Comparison of ENCODE assay signal across 1 cellular context in the genomic region with DNA sequence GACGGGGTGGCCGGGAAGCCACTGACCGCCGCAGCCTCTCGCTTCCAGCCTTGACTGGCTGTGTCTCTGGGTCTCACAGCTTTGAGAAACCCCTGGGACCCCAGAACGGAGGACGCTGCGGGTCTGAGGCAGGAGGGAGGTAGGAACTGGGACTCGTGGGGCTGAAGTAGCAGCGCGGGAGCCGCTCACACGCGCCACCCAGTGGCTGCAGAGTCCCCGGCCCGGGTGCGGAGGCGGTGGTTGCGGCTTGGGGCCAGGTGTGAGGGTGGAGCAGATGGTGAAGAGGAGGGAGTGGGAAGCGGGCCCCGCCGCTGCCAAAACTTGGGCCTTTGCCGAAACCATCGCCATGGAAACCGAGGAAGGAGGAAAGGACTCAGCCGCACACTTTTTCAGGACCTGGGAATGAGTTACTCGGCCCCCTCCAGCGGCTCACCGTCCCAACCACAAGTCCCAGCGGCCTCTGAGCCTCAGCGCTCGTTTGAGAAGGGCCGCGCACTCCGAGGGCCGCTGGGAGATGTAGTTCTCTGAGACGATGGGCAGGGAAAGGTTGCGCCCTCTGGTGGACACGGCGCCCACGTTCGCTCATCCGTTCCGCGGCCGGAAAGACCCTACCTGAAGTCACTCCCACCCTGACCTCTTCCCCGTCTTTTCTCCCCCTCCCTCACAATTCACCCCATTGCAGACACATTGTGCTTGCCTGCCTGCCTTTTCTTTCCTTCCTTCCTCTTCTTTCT.
TF ChIP-seq lines count a peak whose summit lies in the region.

No MANE protein-coding gene starts in this region.

TF ChIP-seq in HepG2, 621 proteins besides CTCF, POLR2A, EP300 and RAD21 (continued from another document and continues in another):
- 0 out of 2 replicates have a peak, but pooled peaks have one; percentile 56 for TF ChIP-seq CREBL2 (CRISPR knock-in tag; IDR thresholded peaks at IDR 0.05; ENCODE audit: borderline replicate concordance)
- TF ChIP-seq SATB2 (CRISPR knock-in tag; IDR thresholded peaks at IDR 0.05), result no peak
- TF ChIP-seq RXRA (CRISPR knock-in tag; IDR thresholded peaks at IDR 0.05), result peak; percentile 66; the same call in 1 of the 2 replicates
- no peak for TF ChIP-seq ELK4 (CRISPR knock-in tag; IDR thresholded peaks at IDR 0.05; ENCODE audit: borderline replicate concordance)
- no peak for TF ChIP-seq HNF4G (IDR thresholded peaks at IDR 0.05; ENCODE audit: borderline replicate concordance, low read depth, low read length)
- no peak for TF ChIP-seq HNF4G (CRISPR knock-in tag; IDR thresholded peaks at IDR 0.05; ENCODE audit: borderline replicate concordance, low read depth)
- TF ChIP-seq GRHL1 (CRISPR knock-in tag; conservative IDR thresholded peaks at IDR 0.05), result no peak
- TF ChIP-seq ZNF660 (CRISPR knock-in tag; IDR thresholded peaks at IDR 0.05; ENCODE audit: borderline replicate concordance, low read depth), result no peak
- TF ChIP-seq HMG20B (CRISPR knock-in tag; conservative IDR thresholded peaks at IDR 0.05), result no peak; the same call in 1 of the 2 replicates
- no peak for TF ChIP-seq KDM1A (CRISPR knock-in tag; IDR thresholded peaks at IDR 0.05)
- 0 out of 2 replicates have a peak, but pooled peaks have one; percentile 10 for TF ChIP-seq GATAD1 (CRISPR knock-in tag; IDR thresholded peaks at IDR 0.05)
- TF ChIP-seq GFI1 (CRISPR knock-in tag; IDR thresholded peaks at IDR 0.05; ENCODE audit: borderline replicate concordance), result no peak
- TF ChIP-seq, protein P1, sequence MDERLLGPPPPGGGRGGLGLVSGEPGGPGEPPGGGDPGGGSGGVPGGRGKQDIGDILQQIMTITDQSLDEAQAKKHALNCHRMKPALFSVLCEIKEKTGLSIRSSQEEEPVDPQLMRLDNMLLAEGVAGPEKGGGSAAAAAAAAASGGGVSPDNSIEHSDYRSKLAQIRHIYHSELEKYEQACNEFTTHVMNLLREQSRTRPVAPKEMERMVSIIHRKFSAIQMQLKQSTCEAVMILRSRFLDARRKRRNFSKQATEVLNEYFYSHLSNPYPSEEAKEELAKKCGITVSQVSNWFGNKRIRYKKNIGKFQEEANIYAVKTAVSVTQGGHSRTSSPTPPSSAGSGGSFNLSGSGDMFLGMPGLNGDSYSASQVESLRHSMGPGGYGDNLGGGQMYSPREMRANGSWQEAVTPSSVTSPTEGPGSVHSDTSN (CRISPR knock-in tag; IDR thresholded peaks at IDR 0.05), result no peak
- TF ChIP-seq, protein P2, sequence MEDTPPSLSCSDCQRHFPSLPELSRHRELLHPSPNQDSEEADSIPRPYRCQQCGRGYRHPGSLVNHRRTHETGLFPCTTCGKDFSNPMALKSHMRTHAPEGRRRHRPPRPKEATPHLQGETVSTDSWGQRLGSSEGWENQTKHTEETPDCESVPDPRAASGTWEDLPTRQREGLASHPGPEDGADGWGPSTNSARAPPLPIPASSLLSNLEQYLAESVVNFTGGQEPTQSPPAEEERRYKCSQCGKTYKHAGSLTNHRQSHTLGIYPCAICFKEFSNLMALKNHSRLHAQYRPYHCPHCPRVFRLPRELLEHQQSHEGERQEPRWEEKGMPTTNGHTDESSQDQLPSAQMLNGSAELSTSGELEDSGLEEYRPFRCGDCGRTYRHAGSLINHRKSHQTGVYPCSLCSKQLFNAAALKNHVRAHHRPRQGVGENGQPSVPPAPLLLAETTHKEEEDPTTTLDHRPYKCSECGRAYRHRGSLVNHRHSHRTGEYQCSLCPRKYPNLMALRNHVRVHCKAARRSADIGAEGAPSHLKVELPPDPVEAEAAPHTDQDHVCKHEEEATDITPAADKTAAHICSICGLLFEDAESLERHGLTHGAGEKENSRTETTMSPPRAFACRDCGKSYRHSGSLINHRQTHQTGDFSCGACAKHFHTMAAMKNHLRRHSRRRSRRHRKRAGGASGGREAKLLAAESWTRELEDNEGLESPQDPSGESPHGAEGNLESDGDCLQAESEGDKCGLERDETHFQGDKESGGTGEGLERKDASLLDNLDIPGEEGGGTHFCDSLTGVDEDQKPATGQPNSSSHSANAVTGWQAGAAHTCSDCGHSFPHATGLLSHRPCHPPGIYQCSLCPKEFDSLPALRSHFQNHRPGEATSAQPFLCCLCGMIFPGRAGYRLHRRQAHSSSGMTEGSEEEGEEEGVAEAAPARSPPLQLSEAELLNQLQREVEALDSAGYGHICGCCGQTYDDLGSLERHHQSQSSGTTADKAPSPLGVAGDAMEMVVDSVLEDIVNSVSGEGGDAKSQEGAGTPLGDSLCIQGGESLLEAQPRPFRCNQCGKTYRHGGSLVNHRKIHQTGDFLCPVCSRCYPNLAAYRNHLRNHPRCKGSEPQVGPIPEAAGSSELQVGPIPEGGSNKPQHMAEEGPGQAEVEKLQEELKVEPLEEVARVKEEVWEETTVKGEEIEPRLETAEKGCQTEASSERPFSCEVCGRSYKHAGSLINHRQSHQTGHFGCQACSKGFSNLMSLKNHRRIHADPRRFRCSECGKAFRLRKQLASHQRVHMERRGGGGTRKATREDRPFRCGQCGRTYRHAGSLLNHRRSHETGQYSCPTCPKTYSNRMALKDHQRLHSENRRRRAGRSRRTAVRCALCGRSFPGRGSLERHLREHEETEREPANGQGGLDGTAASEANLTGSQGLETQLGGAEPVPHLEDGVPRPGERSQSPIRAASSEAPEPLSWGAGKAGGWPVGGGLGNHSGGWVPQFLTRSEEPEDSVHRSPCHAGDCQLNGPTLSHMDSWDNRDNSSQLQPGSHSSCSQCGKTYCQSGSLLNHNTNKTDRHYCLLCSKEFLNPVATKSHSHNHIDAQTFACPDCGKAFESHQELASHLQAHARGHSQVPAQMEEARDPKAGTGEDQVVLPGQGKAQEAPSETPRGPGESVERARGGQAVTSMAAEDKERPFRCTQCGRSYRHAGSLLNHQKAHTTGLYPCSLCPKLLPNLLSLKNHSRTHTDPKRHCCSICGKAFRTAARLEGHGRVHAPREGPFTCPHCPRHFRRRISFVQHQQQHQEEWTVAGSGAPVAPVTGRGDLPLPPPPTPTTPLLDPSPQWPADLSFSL (CRISPR knock-in tag; IDR thresholded peaks at IDR 0.05), result no peak
- TF ChIP-seq, protein P3, sequence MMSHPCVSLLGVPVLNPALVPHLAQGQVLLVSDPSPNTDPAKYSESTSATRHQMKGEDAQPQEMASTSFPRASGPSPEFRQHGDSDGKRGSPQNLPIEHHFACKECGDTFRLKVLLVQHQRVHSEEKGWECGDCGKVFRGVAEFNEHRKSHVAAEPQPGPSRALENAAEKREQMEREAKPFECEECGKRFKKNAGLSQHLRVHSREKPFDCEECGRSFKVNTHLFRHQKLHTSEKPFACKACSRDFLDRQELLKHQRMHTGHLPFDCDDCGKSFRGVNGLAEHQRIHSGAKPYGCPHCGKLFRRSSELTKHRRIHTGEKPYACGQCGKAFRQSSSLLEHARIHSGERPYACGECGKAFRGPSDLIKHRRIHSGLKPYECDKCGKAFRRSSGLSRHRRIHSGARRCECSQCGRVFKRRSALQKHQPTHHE (CRISPR knock-in tag; IDR thresholded peaks at IDR 0.05; ENCODE audit: borderline replicate concordance), result no peak
- 0 out of 2 replicates have a peak, but pooled peaks have one; percentile 30 for TF ChIP-seq RXRB (CRISPR knock-in tag; IDR thresholded peaks at IDR 0.05; ENCODE audit: borderline replicate concordance)
- TF ChIP-seq ZSCAN22 (CRISPR knock-in tag; IDR thresholded peaks at IDR 0.05), result no peak
- 0 out of 2 replicates have a peak, but pooled peaks have one; percentile 27 for TF ChIP-seq ZFP90 (CRISPR knock-in tag; IDR thresholded peaks at IDR 0.05; ENCODE audit: borderline replicate concordance)
- TF ChIP-seq ZFAT (CRISPR knock-in tag; conservative IDR thresholded peaks at IDR 0.05), result no peak
- no peak for TF ChIP-seq MAFF (IDR thresholded peaks at IDR 0.05; ENCODE audit: low read depth, low read length)
- TF ChIP-seq, protein P4, sequence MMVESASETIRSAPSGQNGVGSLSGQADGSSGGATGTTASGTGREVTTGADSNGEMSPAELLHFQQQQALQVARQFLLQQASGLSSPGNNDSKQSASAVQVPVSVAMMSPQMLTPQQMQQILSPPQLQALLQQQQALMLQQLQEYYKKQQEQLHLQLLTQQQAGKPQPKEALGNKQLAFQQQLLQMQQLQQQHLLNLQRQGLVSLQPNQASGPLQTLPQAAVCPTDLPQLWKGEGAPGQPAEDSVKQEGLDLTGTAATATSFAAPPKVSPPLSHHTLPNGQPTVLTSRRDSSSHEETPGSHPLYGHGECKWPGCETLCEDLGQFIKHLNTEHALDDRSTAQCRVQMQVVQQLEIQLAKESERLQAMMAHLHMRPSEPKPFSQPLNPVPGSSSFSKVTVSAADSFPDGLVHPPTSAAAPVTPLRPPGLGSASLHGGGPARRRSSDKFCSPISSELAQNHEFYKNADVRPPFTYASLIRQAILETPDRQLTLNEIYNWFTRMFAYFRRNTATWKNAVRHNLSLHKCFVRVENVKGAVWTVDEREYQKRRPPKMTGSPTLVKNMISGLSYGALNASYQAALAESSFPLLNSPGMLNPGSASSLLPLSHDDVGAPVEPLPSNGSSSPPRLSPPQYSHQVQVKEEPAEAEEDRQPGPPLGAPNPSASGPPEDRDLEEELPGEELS (CRISPR knock-in tag; IDR thresholded peaks at IDR 0.05), result peak; percentile 25; the same call in 1 of the 2 replicates
- TF ChIP-seq RCOR2 (CRISPR knock-in tag; IDR thresholded peaks at IDR 0.05), result 0 out of 2 replicates have a peak, but pooled peaks have one; percentile 20
- TF ChIP-seq, protein P5, sequence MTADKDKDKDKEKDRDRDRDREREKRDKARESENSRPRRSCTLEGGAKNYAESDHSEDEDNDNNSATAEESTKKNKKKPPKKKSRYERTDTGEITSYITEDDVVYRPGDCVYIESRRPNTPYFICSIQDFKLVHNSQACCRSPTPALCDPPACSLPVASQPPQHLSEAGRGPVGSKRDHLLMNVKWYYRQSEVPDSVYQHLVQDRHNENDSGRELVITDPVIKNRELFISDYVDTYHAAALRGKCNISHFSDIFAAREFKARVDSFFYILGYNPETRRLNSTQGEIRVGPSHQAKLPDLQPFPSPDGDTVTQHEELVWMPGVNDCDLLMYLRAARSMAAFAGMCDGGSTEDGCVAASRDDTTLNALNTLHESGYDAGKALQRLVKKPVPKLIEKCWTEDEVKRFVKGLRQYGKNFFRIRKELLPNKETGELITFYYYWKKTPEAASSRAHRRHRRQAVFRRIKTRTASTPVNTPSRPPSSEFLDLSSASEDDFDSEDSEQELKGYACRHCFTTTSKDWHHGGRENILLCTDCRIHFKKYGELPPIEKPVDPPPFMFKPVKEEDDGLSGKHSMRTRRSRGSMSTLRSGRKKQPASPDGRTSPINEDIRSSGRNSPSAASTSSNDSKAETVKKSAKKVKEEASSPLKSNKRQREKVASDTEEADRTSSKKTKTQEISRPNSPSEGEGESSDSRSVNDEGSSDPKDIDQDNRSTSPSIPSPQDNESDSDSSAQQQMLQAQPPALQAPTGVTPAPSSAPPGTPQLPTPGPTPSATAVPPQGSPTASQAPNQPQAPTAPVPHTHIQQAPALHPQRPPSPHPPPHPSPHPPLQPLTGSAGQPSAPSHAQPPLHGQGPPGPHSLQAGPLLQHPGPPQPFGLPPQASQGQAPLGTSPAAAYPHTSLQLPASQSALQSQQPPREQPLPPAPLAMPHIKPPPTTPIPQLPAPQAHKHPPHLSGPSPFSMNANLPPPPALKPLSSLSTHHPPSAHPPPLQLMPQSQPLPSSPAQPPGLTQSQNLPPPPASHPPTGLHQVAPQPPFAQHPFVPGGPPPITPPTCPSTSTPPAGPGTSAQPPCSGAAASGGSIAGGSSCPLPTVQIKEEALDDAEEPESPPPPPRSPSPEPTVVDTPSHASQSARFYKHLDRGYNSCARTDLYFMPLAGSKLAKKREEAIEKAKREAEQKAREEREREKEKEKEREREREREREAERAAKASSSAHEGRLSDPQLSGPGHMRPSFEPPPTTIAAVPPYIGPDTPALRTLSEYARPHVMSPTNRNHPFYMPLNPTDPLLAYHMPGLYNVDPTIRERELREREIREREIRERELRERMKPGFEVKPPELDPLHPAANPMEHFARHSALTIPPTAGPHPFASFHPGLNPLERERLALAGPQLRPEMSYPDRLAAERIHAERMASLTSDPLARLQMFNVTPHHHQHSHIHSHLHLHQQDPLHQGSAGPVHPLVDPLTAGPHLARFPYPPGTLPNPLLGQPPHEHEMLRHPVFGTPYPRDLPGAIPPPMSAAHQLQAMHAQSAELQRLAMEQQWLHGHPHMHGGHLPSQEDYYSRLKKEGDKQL (CRISPR knock-in tag; IDR thresholded peaks at IDR 0.05; ENCODE audit: low read depth), result no peak
- peak; percentile 75 for TF ChIP-seq MEIS1 (CRISPR knock-in tag; IDR thresholded peaks at IDR 0.05; ENCODE audit: borderline replicate concordance)
- no peak for TF ChIP-seq ZNF780A (CRISPR knock-in tag; IDR thresholded peaks at IDR 0.05)
- TF ChIP-seq ZNF510 (CRISPR knock-in tag; IDR thresholded peaks at IDR 0.05; ENCODE audit: low read depth), result no peak
- peak; percentile 48; the same call in 1 of the 2 replicates for TF ChIP-seq KAT8 (CRISPR knock-in tag; IDR thresholded peaks at IDR 0.05)
- TF ChIP-seq TRIM24 (CRISPR knock-in tag; IDR thresholded peaks at IDR 0.05), result no peak
- no peak for TF ChIP-seq HDAC6 (IDR thresholded peaks at IDR 0.05; ENCODE audit: low read depth, low read length)
- TF ChIP-seq SRSF4 (IDR thresholded peaks at IDR 0.05; ENCODE audit: low read depth, low read length, poor library complexity, severe bottlenecking), result no peak
- TF ChIP-seq TFDP1 (CRISPR knock-in tag; IDR thresholded peaks at IDR 0.05; ENCODE audit: borderline replicate concordance), result no peak
- no peak for TF ChIP-seq NR3C1 (CRISPR knock-in tag; IDR thresholded peaks at IDR 0.05)
- TF ChIP-seq MAFK (conservative IDR thresholded peaks at IDR 0.05 in 1 of 2, IDR thresholded peaks at IDR 0.05 in 1 of 2; ENCODE audit: low read length in 2 of 2), result no peak
